Comparison of ENCODE assay signal across 22 cellular contexts in genomic region chr2:47315490-47315889, GRCh38. TPM values are rescaled to one million over a fixed set of nuclear protein-coding genes. Genes with fewer than 3 reads are reported as not detected.
"Had no signal": no experiment of that assay in that cellular context is flagged by ENCODE, and none has a peak within 500 bp of the region (broad histone marks: within the 10 kb centered on the region; RNA-seq: fewer than 3 reads in every experiment).

No MANE protein-coding gene starts in this region.

- H3K4me1 Mint-ChIP-seq: central memory CD8-positive, alpha-beta T cell had no signal

- H3K27ac ChIP-seq: foreskin keratinocyte, hepatocyte, neutrophil, sigmoid colon, skin epidermis, suprapubic skin, tibial artery had no signal

- ATAC-seq: foreskin keratinocyte; naive thymus-derived CD8-positive, alpha-beta T cell had no signal

- H3K4me3 Mint-ChIP-seq: central memory CD8-positive, alpha-beta T cell; endodermal cell; naive thymus-derived CD8-positive, alpha-beta T cell had no signal

- H3K27me3 ChIP-seq: hepatocyte, neutrophil, sigmoid colon, suprapubic skin, tibial artery had no signal

- H3K9me3 ChIP-seq: neutrophil, sigmoid colon, suprapubic skin, tibial artery had no signal

- H3K4me3 ChIP-seq: hepatocyte, sigmoid colon, skin epidermis, suprapubic skin, tibial artery had no signal

- H3K36me3 Mint-ChIP-seq: naive thymus-derived CD8-positive, alpha-beta T cell had no signal

- H3K4me1 ChIP-seq: foreskin keratinocyte had no signal

- H3K36me3 ChIP-seq: neutrophil, sigmoid colon, suprapubic skin, tibial artery had no signal

- DNase-seq: dermis blood vessel endothelial cell; effector CD4-positive, alpha-beta T cell; endodermal cell; erythroblast; foreskin keratinocyte; head of caudate nucleus; kidney; mammary epithelial cell; naive thymus-derived CD8-positive, alpha-beta T cell; sigmoid colon; stimulated activated CD4-positive, alpha-beta T cell treated with anti-CD3 and anti-CD28 coated beads, Interleukin-2, amount 100 ng/mL, for 48 hours; stimulated activated naive CD4-positive, alpha-beta T cell treated with Interleukin-2 at 50 U/mL for 16 hours had no signal

- H3K27ac Mint-ChIP-seq: endodermal cell; naive thymus-derived CD8-positive, alpha-beta T cell had no signal

- H3K9me3 Mint-ChIP-seq: central memory CD8-positive, alpha-beta T cell; endodermal cell; naive thymus-derived CD8-positive, alpha-beta T cell had no signal

RNA-seq across cellular contexts. Expression of gene EPCAM, which starts 53.6 kb away (rescaled TPM):
- total RNA-seq: endothelial cell of umbilical vein; mononuclear cell; naive thymus-derived CD8-positive, alpha-beta T cell; osteoblast; pulmonary artery endothelial cell had no signal
